24 cellular contexts compared by ENCODE assay signal in the genomic region with DNA sequence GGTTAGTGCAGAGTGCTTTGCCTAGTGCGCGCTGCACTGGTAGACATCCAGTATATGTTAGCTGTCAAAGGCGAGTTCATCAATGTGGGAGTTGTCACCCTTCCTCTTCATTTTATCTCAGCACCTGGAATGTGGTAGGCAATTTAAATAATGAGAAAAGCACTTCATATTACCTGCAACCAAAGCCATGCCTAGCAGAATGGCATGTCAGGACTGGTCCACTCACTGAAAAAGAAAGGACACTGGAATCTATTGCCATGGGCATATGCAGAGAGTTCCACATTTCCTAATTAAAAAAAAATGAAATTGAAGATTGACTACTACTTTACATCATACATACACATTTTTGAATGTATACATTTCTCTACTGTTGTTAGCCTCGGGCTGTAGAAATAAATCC.
"Had no signal": no experiment of that assay in that cellular context is flagged by ENCODE, and none has a peak within 500 bp of the region (broad histone marks: within the 10 kb centered on the region; RNA-seq: fewer than 3 reads in every experiment).

No MANE protein-coding gene starts in this region.

- H3K9ac ChIP-seq: KMS-11 had no signal

- H3K36me3 ChIP-seq: SJCRH30 had no signal

- H3K27me3 ChIP-seq: SJCRH30 had no signal

- DNase-seq: Kasumi-1, MM.1S, NCI-H1092 treated with DMSO at 0.1 percent for 48 hours, NCI-H1417 treated with DMSO at 0.1 percent for 48 hours, NCI-H146, NCI-H1694 treated with DMSO at 0.1 percent for 48 hours, NCI-H1930, NCI-H2081, NCI-H226, NCI-H446, NCI-H510A, NCI-H524 treated with DMSO at 0.1 percent for 48 hours, NCI-H69, NCI-H774, PC-3, SHP77 treated with DMSO at 0.1 percent for 48 hours, SJCRH30 had no signal

- FAIRE-seq: HTR-8/SVneo, K562 had no signal

- H3K4me2 ChIP-seq: KMS-11 had no signal

- H3K4me3 ChIP-seq: K562, SJCRH30 had no signal

- H3K27ac ChIP-seq: HL-60, KMS-11, RWPE1, SJCRH30 had no signal

- H3K9me3 ChIP-seq: SJCRH30 had no signal

- H3K4me1 ChIP-seq: SJCRH30 had no signal

- ATAC-seq: K562, Panc1, PC-3, SK-N-SH treated with all-trans-retinoic acid at 6 μM for 48 hours had no signal
